15 cellular contexts compared by ENCODE assay signal in the genomic region with DNA sequence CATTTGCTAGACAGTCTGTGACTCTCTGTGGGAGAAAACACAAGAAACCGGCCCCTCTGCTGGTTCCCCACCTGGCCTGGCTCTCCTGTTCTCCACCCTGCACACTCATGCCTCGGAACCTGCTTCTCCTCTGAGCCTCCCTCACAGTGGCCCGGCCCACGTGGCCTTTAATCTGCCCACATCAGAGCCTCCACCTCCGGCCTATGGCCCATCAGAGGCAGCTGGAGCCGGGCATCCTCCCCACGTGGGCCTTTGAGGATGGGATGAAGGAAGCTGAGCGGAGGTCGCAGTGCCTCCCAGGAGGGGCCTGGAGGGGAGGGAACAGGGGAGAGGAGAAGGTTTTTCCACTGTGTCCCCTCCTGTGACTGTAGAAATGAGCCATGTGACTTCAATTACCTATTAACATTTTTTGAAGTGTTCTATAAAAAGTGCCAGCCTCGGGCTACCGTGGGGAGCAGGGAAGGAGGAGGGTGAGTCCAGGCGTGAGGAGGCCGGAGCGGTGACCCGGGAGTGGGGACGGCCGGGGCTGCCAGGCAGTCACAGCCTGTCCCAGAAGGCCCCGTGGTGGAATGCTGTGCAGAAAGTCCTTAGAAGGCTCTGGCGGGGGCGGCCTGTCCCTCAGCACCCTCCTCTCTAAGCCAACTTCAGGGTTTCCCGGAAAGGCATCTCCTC. TPM values are rescaled to one million over a fixed set of nuclear protein-coding genes. Genes with fewer than 3 reads are reported as not detected.
A peak's percentile ranks its signal among the peaks of the same experiment; 100 is the strongest.
DNase-seq lines count a peak whose midpoint lies in the region; ATAC-seq, FAIRE-seq and TF ChIP-seq lines count a peak whose summit lies in the region.
"Had no signal": no experiment of that assay in that cellular context is flagged by ENCODE, and none has a peak within 500 bp of the region (broad histone marks: within the 10 kb centered on the region; RNA-seq: fewer than 3 reads in every experiment).

No MANE protein-coding gene starts in this region.

- no TSS peak for BruUV-seq in Panc1 (replicated peaks; lab: Mats Ljungman, UMichigan)

- no peaks in the 10 kb centered on the region for H3K27me3 Mint-ChIP-seq in osteocyte (ENCODE audit: unreplicated experiment)

- H3K4me3 Mint-ChIP-seq in osteocyte (ENCODE audit: unreplicated experiment): no peak overlapping the region

- in situ Hi-C loops in Panc1 (cut with HindIII; ENCODE audit: low pct_unique_long_range_greater_than_20kb, low sequenced_read_pairs): no loop called here

- peaks cover 14% of the 10 kb centered on the region for H3K4me1 Mint-ChIP-seq in osteocyte (ENCODE audit: unreplicated experiment)

- FAIRE-seq in A549 (lab: Jason Lieb, UNC): no peak

- ATAC-seq in A549: peak; percentile 52 to 60; a peak in 5 of 6 replicates
- peak; percentile 45; the same call in 1 of the 2 replicates for ATAC-seq in Panc1
- peak; percentile 64 to 70 (median 68) for ATAC-seq in heart left ventricle

- intact Hi-C loops in Panc1 (cut with micrococcal nuclease; ENCODE audit: unreplicated experiment) (no loop called here), heart left ventricle (cut with DNase I) (no loop called here), head of caudate nucleus (cut with DNase I) (no loop called here)

- H3K27me3 ChIP-seq in Panc1 (ENCODE audit: control insufficient read depth, insufficient read depth, low read length) (no peaks in the 10 kb centered on the region), heart left ventricle (no peaks in the 10 kb centered on the region)

- peak overlapping the region; percentile 71 for H3K4me2 ChIP-seq in A549

- H3K36me3 Mint-ChIP-seq in osteocyte (ENCODE audit: unreplicated experiment): no peaks in the 10 kb centered on the region

- peak overlapping the region; percentile 38 to 74 for H3K27ac ChIP-seq in A549
- no peak overlapping the region for H3K27ac ChIP-seq in Panc1 (ENCODE audit: low read length)
- peak overlapping the region in 3 of 12 donors; percentile 14 to 46 (median 25) for H3K27ac ChIP-seq in heart left ventricle

- H3K27ac Mint-ChIP-seq in osteocyte (ENCODE audit: unreplicated experiment): peak overlapping the region; percentile 86

- TF ChIP-seq RAD21 in A549 (conservative IDR thresholded peaks at IDR 0.05 in 1 of 2, IDR thresholded peaks at IDR 0.05 in 1 of 2): no peak

- no peaks in the 10 kb centered on the region for H3K36me3 ChIP-seq in Panc1 (ENCODE audit: control insufficient read depth, insufficient read depth, low read length)
- no peaks in the 10 kb centered on the region for H3K36me3 ChIP-seq in heart left ventricle

- DNase-seq in A549 (ENCODE audit: low read depth in 1 of 2, low spot score in 1 of 2): no peak
- DNase-seq in Panc1 (ENCODE audit: low read depth, low spot score): no peak
- DNase-seq in heart left ventricle: peak in 2 of 5 donors; percentile 30 to 44
- no peak for DNase-seq in osteocyte (ENCODE audit: extremely low spot score, unreplicated experiment)
- DNase-seq in head of caudate nucleus: no peak
- no peak for DNase-seq in A172 (ENCODE audit: low spot score)
- DNase-seq in NCI-H2107 (lab: John Stamatoyannopoulos, UW): no peak
- DNase-seq in occipital lobe (lab: John Stamatoyannopoulos, UW): no peak
- DNase-seq: activated CD4-positive, alpha-beta T cell treated with anti-CD3 and anti-CD28 coated beads, Interleukin-2, amount 50 U/mL, for 48 hours; activated effector memory CD4-positive, alpha-beta T cell treated with anti-CD3 and anti-CD28 coated beads, Interleukin-2, amount 50 U/mL, for 16 hours; DMS 273 treated with DMSO at 0.1 percent for 48 hours; GOT3; NCI-H2029; trophoblast cell had no signal

- peaks cover 18% of the 10 kb centered on the region for H3K4me1 ChIP-seq in A549
- H3K4me1 ChIP-seq in Panc1 (ENCODE audit: control insufficient read depth, insufficient read depth, low read length): no peaks in the 10 kb centered on the region
- H3K4me1 ChIP-seq in heart left ventricle: peaks cover 0 to 18% (median 4%) of the 10 kb centered on the region in 12 donors

- TF ChIP-seq CTCF in A549 (IDR thresholded peaks at IDR 0.05): no peak
- TF ChIP-seq CTCF in Panc1 (IDR thresholded peaks at IDR 0.05): no peak
- no peak for TF ChIP-seq CTCF in heart left ventricle (IDR thresholded peaks at IDR 0.05)
- no peak for TF ChIP-seq CTCF in osteocyte (IDR thresholded peaks at IDR 0.05)

- H3K9me3 ChIP-seq in A549 (no peaks in the 10 kb centered on the region), Panc1 (ENCODE audit: control insufficient read depth, insufficient read depth, low read depth, low read length) (no peaks in the 10 kb centered on the region), heart left ventricle (no peaks in the 10 kb centered on the region)

- WGBS in A549 (ENCODE audit: missing lambda C conversion rate): 74% methylated on average over 21 of the region's 21 CpGs
- 63 to 73% (median 68%) methylated on average over 19 to 21 of the region's 21 CpGs for WGBS in heart left ventricle, 4 donors

- H3K9me3 Mint-ChIP-seq in osteocyte (ENCODE audit: unreplicated experiment): no peaks in the 10 kb centered on the region

- H3K4me3 ChIP-seq in A549: no peak overlapping the region
- no peak overlapping the region for H3K4me3 ChIP-seq in Panc1 (ENCODE audit: low read depth in 2 of 2, low read length in 2 of 2)
- no peak overlapping the region for H3K4me3 ChIP-seq in heart left ventricle
- H3K4me3 ChIP-seq: skin epidermis had no signal

- CTCF ChIA-PET in A549 (lab: Yijun Ruan, JAX) (interaction anchor here (1.4 to 3.1 kb wide), 5 partner anchors 12 to 55 kb away, joined by 3 to 16 read pairs (median 7); no protein-coding TSS in a partner anchor), Panc1 (lab: Charles Lee) (no interaction called here)

- no peak for TF ChIP-seq EP300 in A549 (IDR thresholded peaks at IDR 0.05)

- POLR2A ChIA-PET in A549 (lab: Yijun Ruan, JAX): no interaction called here
- POLR2A ChIA-PET in Panc1 (lab: Charles Lee): no interaction called here

- no peak for TF ChIP-seq POLR2A in A549 (IDR thresholded peaks at IDR 0.05; ENCODE audit: low read length)
- no peak for TF ChIP-seq POLR2A in heart left ventricle (IDR thresholded peaks at IDR 0.05)

TF ChIP-seq in A549, 52 proteins besides CTCF, POLR2A, EP300 and RAD21 (continues in another document):
- TF ChIP-seq NFE2L2 (conservative IDR thresholded peaks at IDR 0.05; ENCODE audit: low read length) (no peak), HOXB13 (CRISPR knock-in tag; IDR thresholded peaks at IDR 0.05; ENCODE audit: low read depth) (no peak), ZSCAN20 (CRISPR knock-in tag; IDR thresholded peaks at IDR 0.05) (no peak), HOXB5 (CRISPR knock-in tag; IDR thresholded peaks at IDR 0.05) (no peak), TP53 (CRISPR knock-in tag; IDR thresholded peaks at IDR 0.05) (no peak), RCOR1 (IDR thresholded peaks at IDR 0.05; ENCODE audit: low read depth, low read length) (no peak), EHMT2 (IDR thresholded peaks at IDR 0.05; ENCODE audit: low read depth) (no peak), CEBPB (IDR thresholded peaks at IDR 0.05) (no peak), MAFK (IDR thresholded peaks at IDR 0.05; ENCODE audit: partially characterized antibody) (no peak), HDAC2 (IDR thresholded peaks at IDR 0.05) (no peak), CBX8 (IDR thresholded peaks at IDR 0.05) (no peak)
- TF ChIP-seq, protein P1, sequence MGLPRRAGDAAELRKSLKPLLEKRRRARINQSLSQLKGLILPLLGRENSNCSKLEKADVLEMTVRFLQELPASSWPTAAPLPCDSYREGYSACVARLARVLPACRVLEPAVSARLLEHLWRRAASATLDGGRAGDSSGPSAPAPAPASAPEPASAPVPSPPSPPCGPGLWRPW (IDR thresholded peaks at IDR 0.05): no peak

RNA-seq across cellular contexts. Expression of a gene that starts 24.6 kb away (rescaled TPM):
- 302 and 306 TPM in 2 replicates for polyA plus RNA-seq in A549 (2011; rRNA removed)
- polyA plus RNA-seq in A549 (2012; cell fraction: cytosol; rRNA removed): 195 and 237 TPM in 2 replicates
- 457 and 532 TPM in 2 replicates for polyA plus RNA-seq in A549 (2012; cell fraction: nucleus; rRNA removed)
- 184 to 200 TPM (median 189 TPM) in 3 replicates for polyA plus RNA-seq in A549 (2017; fragmentation: RNase III; extraction: RNeasy Plus Mini Kit Qiagen cat#74134 plus additional on column Dnase treatment)
- 366 and 376 TPM in 2 replicates for polyA minus RNA-seq in A549 (2011; rRNA and poly(A)+ RNA removed)
- 104 TPM for total RNA-seq in Panc1 (2021; ENCODE audit: unreplicated experiment)
- 140 TPM for polyA plus RNA-seq in Panc1 (2012; ENCODE audit: insufficient read length)
- total RNA-seq in heart left ventricle: 10 to 100 TPM in 4 of 9 donors, 1 to 10 TPM in 5; 3.7 to 22.4 (median 8.9) TPM
- 10 to 100 TPM in 1 of 2 donors, 1 to 10 TPM in 1; 3.8 to 21.5 TPM for polyA plus RNA-seq in heart left ventricle
- total RNA-seq in osteocyte: 313 and 354 TPM in 2 replicates
- 57.2 and 58.7 TPM in 2 replicates for total RNA-seq in A172 (2014; rRNA removed; shearing (Covaris generic))
- 3.3 TPM for total RNA-seq in occipital lobe

RNA-seq across cellular contexts. Expression of a gene that starts 37.6 kb away (rescaled TPM):
- polyA plus RNA-seq in A549 (2011; rRNA removed) (117 and 150 TPM in 2 replicates), A549 (2017; fragmentation: RNase III; extraction: RNeasy Plus Mini Kit Qiagen cat#74134 plus additional on column Dnase treatment) (318 to 329 TPM (median 325 TPM) in 3 replicates), heart left ventricle (100 to 1,000 TPM in 1 of 2 donors, 10 to 100 TPM in 1; 85.8 to 166 TPM)
- 412 and 456 TPM in 2 replicates for polyA plus RNA-seq in A549 (2012; cell fraction: cytosol; rRNA removed)
- polyA plus RNA-seq in A549 (2012; cell fraction: nucleus; rRNA removed): 284 and 292 TPM in 2 replicates
- 90.7 TPM in 2 replicates for polyA minus RNA-seq in A549 (2011; rRNA and poly(A)+ RNA removed)
- total RNA-seq in Panc1 (2021; ENCODE audit: unreplicated experiment) (146 TPM), heart left ventricle (100 to 1,000 TPM in 2 of 9 donors, 10 to 100 TPM in 7; 75.3 to 148 (median 84.5) TPM), osteocyte (226 and 229 TPM in 2 replicates), occipital lobe (49.1 TPM)
- 201 TPM for polyA plus RNA-seq in Panc1 (2012; ENCODE audit: insufficient read length)
- 141 and 186 TPM in 2 replicates for total RNA-seq in A172 (2014; rRNA removed; shearing (Covaris generic))

RNA-seq across cellular contexts. Expression of a gene that starts 47.8 kb away (rescaled TPM):
- polyA plus RNA-seq in A549 (2011; rRNA removed): 48.5 and 51.9 TPM in 2 replicates
- 17.2 and 22.8 TPM in 2 replicates for polyA plus RNA-seq in A549 (2012; cell fraction: cytosol; rRNA removed)
- polyA plus RNA-seq in A549 (2012; cell fraction: nucleus; rRNA removed): 31.2 and 34.0 TPM in 2 replicates
- 33.2 to 33.7 TPM (median 33.3 TPM) in 3 replicates for polyA plus RNA-seq in A549 (2017; fragmentation: RNase III; extraction: RNeasy Plus Mini Kit Qiagen cat#74134 plus additional on column Dnase treatment)
- polyA minus RNA-seq in A549 (2011; rRNA and poly(A)+ RNA removed): 67.2 and 74.8 TPM in 2 replicates
- 64.1 TPM for total RNA-seq in Panc1 (2021; ENCODE audit: unreplicated experiment)
- 33.4 TPM for polyA plus RNA-seq in Panc1 (2012; ENCODE audit: insufficient read length)
- total RNA-seq in heart left ventricle: 10 to 100 TPM; 59.5 to 91.0 (median 77.2) TPM
- polyA plus RNA-seq in heart left ventricle: 10 to 100 TPM; 34.8 to 68.1 TPM
- 107 and 113 TPM in 2 replicates for total RNA-seq in osteocyte
- total RNA-seq in A172 (2014; rRNA removed; shearing (Covaris generic)): 11.5 and 14.1 TPM in 2 replicates
- 76.3 TPM for total RNA-seq in occipital lobe
